Comparison of ENCODE assay signal across 14 cellular contexts in the genomic region with DNA sequence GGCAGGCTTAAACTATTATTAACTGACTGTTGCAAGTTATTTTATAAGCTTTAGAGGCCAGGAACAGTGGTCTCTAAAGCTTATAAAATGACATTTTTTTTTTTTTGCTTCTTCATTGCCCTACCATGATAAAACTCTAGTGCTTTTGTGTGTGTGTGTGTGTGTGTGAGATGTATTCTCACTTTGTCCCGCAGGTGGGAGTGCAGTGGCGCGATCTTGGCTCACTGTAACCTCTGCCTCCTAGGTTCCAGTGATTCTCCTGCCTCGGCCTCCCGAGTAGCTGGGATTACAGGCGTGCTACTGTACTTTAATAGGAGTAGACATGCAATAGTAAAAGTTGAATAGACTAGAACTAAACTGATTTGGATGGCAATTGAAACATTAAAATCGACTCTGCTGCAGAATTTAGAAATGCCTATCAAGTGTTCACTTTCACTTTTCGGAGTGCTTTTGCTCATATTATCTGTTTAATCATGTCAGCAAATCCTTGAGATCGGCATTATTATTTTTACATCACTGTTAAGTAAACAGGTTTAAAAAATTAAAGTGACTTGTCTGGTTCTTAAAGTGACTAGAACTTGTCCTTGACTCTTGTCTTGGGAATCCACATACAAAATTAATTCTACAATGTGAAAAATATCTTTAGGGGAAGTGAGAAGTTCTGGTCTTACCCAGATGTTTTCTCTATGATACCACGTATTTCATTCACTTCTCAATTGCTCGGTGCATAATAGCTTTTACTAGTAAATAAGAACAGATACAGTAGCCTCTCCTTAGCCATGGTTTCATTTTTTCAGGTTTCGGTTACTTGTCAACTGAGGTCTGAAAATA. TPM values are rescaled to one million over a fixed set of nuclear protein-coding genes. Genes with fewer than 3 reads are reported as not detected.
A peak's percentile ranks its signal among the peaks of the same experiment; 100 is the strongest.
DNase-seq lines count a peak whose midpoint lies in the region; ATAC-seq and TF ChIP-seq lines count a peak whose summit lies in the region.
"Had no signal": no experiment of that assay in that cellular context is flagged by ENCODE, and none has a peak within 500 bp of the region (broad histone marks: within the 10 kb centered on the region; RNA-seq: fewer than 3 reads in every experiment).

No MANE protein-coding gene starts in this region.

- no peaks in the 10 kb centered on the region for H3K9me3 ChIP-seq in OCI-LY3 (ENCODE audit: insufficient read depth, low read length)
- H3K9me3 ChIP-seq in CD8-positive, alpha-beta T cell (ENCODE audit: low read length): no peaks in the 10 kb centered on the region
- H3K9me3 ChIP-seq: colonic mucosa, heart left ventricle had no signal

- H3K4me3 ChIP-seq in GM12865 (ENCODE audit: low read depth, low read length) (no peak overlapping the region), OCI-LY3 (ENCODE audit: low read length) (peak overlapping the region; percentile 65)
- H3K4me3 ChIP-seq in CD8-positive, alpha-beta T cell (ENCODE audit: low read depth, low read length): no peak overlapping the region
- H3K4me3 ChIP-seq: colonic mucosa, GM23248, heart left ventricle had no signal

- H3K4me2 ChIP-seq in OCI-LY3 (ENCODE audit: low read length): peak overlapping the region; percentile 83

- H3K4me3 Mint-ChIP-seq in CD8-positive, alpha-beta T cell: no peak overlapping the region
- H3K4me3 Mint-ChIP-seq in activated T-cell treated with anti-CD3 and anti-CD28 coated beads, Interleukin-2, amount 50 U/mL, for 24 hours: no peak overlapping the region
- no peak overlapping the region for H3K4me3 Mint-ChIP-seq in glutamatergic neuron (ENCODE audit: unreplicated experiment)
- H3K4me3 Mint-ChIP-seq: nephron progenitor cell had no signal

- H3K9me3 Mint-ChIP-seq in CD8-positive, alpha-beta T cell: no peaks in the 10 kb centered on the region
- H3K9me3 Mint-ChIP-seq in activated T-cell treated with anti-CD3 and anti-CD28 coated beads, Interleukin-2, amount 50 U/mL, for 24 hours: no peaks in the 10 kb centered on the region
- H3K9me3 Mint-ChIP-seq in glutamatergic neuron (ENCODE audit: unreplicated experiment): peaks cover 1% of the 10 kb centered on the region
- H3K9me3 Mint-ChIP-seq: nephron progenitor cell had no signal

- POLR2A ChIA-PET in CD8-positive, alpha-beta T cell (lab: Charles Lee): no interaction called here

- peaks cover 23% of the 10 kb centered on the region for H3K27me3 Mint-ChIP-seq in CD8-positive, alpha-beta T cell (ENCODE audit: low read depth)
- peaks cover 44% of the 10 kb centered on the region for H3K27me3 Mint-ChIP-seq in activated T-cell treated with anti-CD3 and anti-CD28 coated beads, Interleukin-2, amount 50 U/mL, for 24 hours
- H3K27me3 Mint-ChIP-seq in glutamatergic neuron (ENCODE audit: unreplicated experiment): no peaks in the 10 kb centered on the region

- no peaks in the 10 kb centered on the region for H3K4me1 Mint-ChIP-seq in CD8-positive, alpha-beta T cell (ENCODE audit: low read depth)
- no peaks in the 10 kb centered on the region for H3K4me1 Mint-ChIP-seq in activated T-cell treated with anti-CD3 and anti-CD28 coated beads, Interleukin-2, amount 50 U/mL, for 24 hours (ENCODE audit: low read depth)
- no peaks in the 10 kb centered on the region for H3K4me1 Mint-ChIP-seq in glutamatergic neuron (ENCODE audit: low read depth, unreplicated experiment)

- H4K20me1 ChIP-seq in OCI-LY3 (ENCODE audit: insufficient read depth, low read length): no peaks in the 10 kb centered on the region

- intact Hi-C loops in CD8-positive, alpha-beta T cell (cut with DNase I, micrococcal nuclease): no loop called here

- H3K9ac ChIP-seq in OCI-LY3 (ENCODE audit: low read length): no peak overlapping the region
- H3K9ac ChIP-seq: GM23248 had no signal

- H2AFZ ChIP-seq in OCI-LY3 (ENCODE audit: low read depth, low read length): no peak overlapping the region
- H2AFZ ChIP-seq: GM23248 had no signal

- H3K4me1 ChIP-seq in OCI-LY3 (ENCODE audit: low read length): peaks cover 27% of the 10 kb centered on the region
- no peaks in the 10 kb centered on the region for H3K4me1 ChIP-seq in CD8-positive, alpha-beta T cell (ENCODE audit: insufficient read depth, low read length)
- H3K4me1 ChIP-seq: colonic mucosa, heart left ventricle had no signal

- no peaks in the 10 kb centered on the region for H3K36me3 Mint-ChIP-seq in CD8-positive, alpha-beta T cell
- no peaks in the 10 kb centered on the region for H3K36me3 Mint-ChIP-seq in activated T-cell treated with anti-CD3 and anti-CD28 coated beads, Interleukin-2, amount 50 U/mL, for 24 hours (ENCODE audit: low read depth)
- H3K36me3 Mint-ChIP-seq in glutamatergic neuron (ENCODE audit: unreplicated experiment): no peaks in the 10 kb centered on the region

- DNase-seq in GM12865 (ENCODE audit: low read depth) (peak; percentile 56), DMS153 (lab: John Stamatoyannopoulos, UW) (no peak), glutamatergic neuron (no peak)
- DNase-seq in CD8-positive, alpha-beta T cell: no peak
- no peak for DNase-seq in activated T-cell treated with anti-CD3 and anti-CD28 coated beads, Interleukin-2, amount 50 U/mL, for 24 hours
- DNase-seq: GM23248, NCI-H1048, nephron progenitor cell had no signal

- CTCF ChIA-PET in CD8-positive, alpha-beta T cell (lab: Charles Lee): no interaction called here

- H3K36me3 ChIP-seq in OCI-LY3 (replicated peaks; ENCODE audit: low read depth, low read length): no peaks in the 10 kb centered on the region
- H3K36me3 ChIP-seq in CD8-positive, alpha-beta T cell (ENCODE audit: insufficient read depth, low read length): no peaks in the 10 kb centered on the region
- H3K36me3 ChIP-seq: colonic mucosa, heart left ventricle had no signal

- TF ChIP-seq CTCF in GM12865 (IDR thresholded peaks at IDR 0.05; ENCODE audit: insufficient read depth, low read depth, low read length, missing control alignments) (no peak), OCI-LY3 (IDR thresholded peaks at IDR 0.05; ENCODE audit: low read depth, low read length) (0 out of 2 replicates have a peak, but pooled peaks have one; percentile 26), glutamatergic neuron (IDR thresholded peaks at IDR 0.05; ENCODE audit: partially characterized antibody, unreplicated experiment) (no peak)
- no peak for TF ChIP-seq CTCF in CD8-positive, alpha-beta T cell (IDR thresholded peaks at IDR 0.05)

- ATAC-seq in GM19438 (IDR thresholded peaks at IDR 0.05; ENCODE audit: low read depth, unreplicated experiment) (peak; percentile 81), HG03039 (IDR thresholded peaks at IDR 0.05; ENCODE audit: unreplicated experiment) (peak; percentile 84)
- ATAC-seq in CD8-positive, alpha-beta T cell: no peak
- ATAC-seq: heart left ventricle had no signal

- H3K27me3 ChIP-seq in OCI-LY3 (ENCODE audit: low read depth, low read length): peaks cover 48% of the 10 kb centered on the region
- no peaks in the 10 kb centered on the region for H3K27me3 ChIP-seq in CD8-positive, alpha-beta T cell (ENCODE audit: insufficient read depth, low read length)
- H3K27me3 ChIP-seq: colonic mucosa, heart left ventricle had no signal

- H3K27ac ChIP-seq in OCI-LY3 (ENCODE audit: low read length): no peak overlapping the region
- H3K27ac ChIP-seq in CD8-positive, alpha-beta T cell (ENCODE audit: low read depth, low read length): no peak overlapping the region
- H3K27ac ChIP-seq: C4-2B, colonic mucosa, GM23248, heart left ventricle had no signal

- no peak overlapping the region for H3K27ac Mint-ChIP-seq in CD8-positive, alpha-beta T cell
- H3K27ac Mint-ChIP-seq in activated T-cell treated with anti-CD3 and anti-CD28 coated beads, Interleukin-2, amount 50 U/mL, for 24 hours: no peak overlapping the region
- no peak overlapping the region for H3K27ac Mint-ChIP-seq in glutamatergic neuron (ENCODE audit: unreplicated experiment)
- H3K27ac Mint-ChIP-seq: nephron progenitor cell had no signal

- H3K79me2 ChIP-seq in OCI-LY3 (ENCODE audit: low read length): no peaks in the 10 kb centered on the region

RNA-seq across cellular contexts. Expression of a gene that starts 8.4 kb away (rescaled TPM):
- total RNA-seq in CD8-positive, alpha-beta T cell: 1 to 10 TPM in 1 of 2 experiments, under 1 TPM in 1; 0.56 to 1.2 TPM
- total RNA-seq in glutamatergic neuron (ENCODE audit: unreplicated experiment): 20.5 TPM

RNA-seq across cellular contexts. Expression of a gene that starts 19.8 kb away (rescaled TPM):
- not detected for total RNA-seq in CD8-positive, alpha-beta T cell
- total RNA-seq in glutamatergic neuron (ENCODE audit: unreplicated experiment): 1.4 TPM
- total RNA-seq: GM23248 had no signal
